8 cellular contexts compared by ENCODE assay signal in the genomic region with DNA sequence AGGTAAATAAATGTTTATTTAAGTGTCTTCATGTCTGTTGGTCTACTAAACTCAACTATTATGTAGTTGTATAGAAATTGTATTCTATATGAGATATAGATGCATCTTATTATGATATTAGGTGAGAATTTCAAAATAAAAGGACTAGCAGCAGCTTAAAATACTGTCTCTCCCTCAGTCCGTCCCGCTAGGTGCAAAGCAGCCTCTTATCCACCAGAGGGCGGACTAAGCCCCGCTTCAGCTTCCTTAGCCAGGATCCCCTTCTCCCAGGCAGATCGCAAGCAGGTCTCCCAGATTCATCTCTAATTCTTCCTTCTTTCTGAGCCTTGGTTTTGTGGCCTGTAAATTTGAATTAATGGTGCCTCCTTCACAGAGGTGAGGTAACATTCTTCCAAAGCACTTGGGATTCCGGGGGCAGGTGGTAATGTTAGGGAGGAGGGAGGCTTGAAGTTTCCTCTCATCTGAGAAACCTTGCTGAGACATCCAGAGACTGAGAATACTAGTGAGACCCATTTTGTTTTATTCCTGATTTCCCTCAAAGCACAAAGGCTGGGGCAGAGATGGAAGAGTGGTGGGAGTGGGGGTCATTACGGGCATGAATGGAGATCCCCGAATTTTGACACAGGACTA. TPM values are rescaled to one million over a fixed set of nuclear protein-coding genes. Genes with fewer than 3 reads are reported as not detected.
A peak's percentile ranks its signal among the peaks of the same experiment; 100 is the strongest.
DNase-seq lines count a peak whose midpoint lies in the region; ATAC-seq, FAIRE-seq and TF ChIP-seq lines count a peak whose summit lies in the region.

No MANE protein-coding gene starts in this region.

- no peak for FAIRE-seq in HTR-8/SVneo (lab: Jason Lieb, UNC)

- no peak overlapping the region for H3K27ac Mint-ChIP-seq in activated naive CD4-positive, alpha-beta T cell treated with anti-CD3 and anti-CD28 coated beads for 36 hours

- TF ChIP-seq POLR2A in Peyer's patch (IDR thresholded peaks at IDR 0.05): no peak

- no peaks in the 10 kb centered on the region for H3K9me3 Mint-ChIP-seq in activated naive CD4-positive, alpha-beta T cell treated with anti-CD3 and anti-CD28 coated beads for 36 hours

- TF ChIP-seq CTCF in Peyer's patch (IDR thresholded peaks at IDR 0.05): peak; percentile 53 to 87 (median 82)

- H3K4me3 Mint-ChIP-seq in activated naive CD4-positive, alpha-beta T cell treated with anti-CD3 and anti-CD28 coated beads for 36 hours: no peak overlapping the region

- DNase-seq in DMS79 treated with DMSO at 0.1 percent for 48 hours (lab: John Stamatoyannopoulos, UW) (peak; percentile 57), HTR-8/SVneo (ENCODE audit: insufficient read length, low spot score) (peak; percentile 31), Peyer's patch (peak; percentile 43 to 87 (median 67)), glomerular visceral epithelial cell (ENCODE audit: extremely low spot score) (peak; percentile 66), pons (ENCODE audit: low spot score) (peak; percentile 75)
- DNase-seq in activated naive CD4-positive, alpha-beta T cell treated with anti-CD3 and anti-CD28 coated beads for 36 hours: peak; percentile 71

- H3K9me3 ChIP-seq in Peyer's patch: no peaks in the 10 kb centered on the region

- intact Hi-C loops in activated naive CD4-positive, alpha-beta T cell treated with anti-CD3 and anti-CD28 coated beads for 36 hours (cut with micrococcal nuclease): loop anchor here (1.0 kb wide), 2 partner anchors 58 to 107 kb away; no protein-coding TSS in a partner anchor

- no peaks in the 10 kb centered on the region for H3K4me1 Mint-ChIP-seq in activated naive CD4-positive, alpha-beta T cell treated with anti-CD3 and anti-CD28 coated beads for 36 hours (ENCODE audit: low read depth)

- ATAC-seq in GM21381 (IDR thresholded peaks at IDR 0.05; ENCODE audit: unreplicated experiment) (peak; percentile 81), HG03097 (IDR thresholded peaks at IDR 0.05; ENCODE audit: low FRiP score, unreplicated experiment) (no peak)

- CTCF ChIA-PET in activated naive CD4-positive, alpha-beta T cell treated with anti-CD3 and anti-CD28 coated beads for 36 hours (lab: Charles Lee): interaction anchor here (0.6 to 4.8 kb wide), 20 partner anchors 10 to 192 kb away, joined by 3 to 62 read pairs (median 4); no protein-coding TSS in a partner anchor

- no peak overlapping the region for H3K4me3 ChIP-seq in Peyer's patch

- no peaks in the 10 kb centered on the region for H3K36me3 ChIP-seq in Peyer's patch

- H3K4me1 ChIP-seq in Peyer's patch: no peaks in the 10 kb centered on the region

- no peaks in the 10 kb centered on the region for H3K27me3 ChIP-seq in Peyer's patch

- peaks cover 10% of the 10 kb centered on the region for H3K27me3 Mint-ChIP-seq in activated naive CD4-positive, alpha-beta T cell treated with anti-CD3 and anti-CD28 coated beads for 36 hours (ENCODE audit: low read depth)

- H3K36me3 Mint-ChIP-seq in activated naive CD4-positive, alpha-beta T cell treated with anti-CD3 and anti-CD28 coated beads for 36 hours (ENCODE audit: low read depth): no peaks in the 10 kb centered on the region

- H3K27ac ChIP-seq in Peyer's patch: no peak overlapping the region

RNA-seq across cellular contexts. Expression of gene INSC, which starts 13.5 kb away (rescaled TPM):
- 10 to 100 TPM in 1 of 4 donors, 1 to 10 TPM in 3; 3.0 to 28.1 (median 6.8) TPM for total RNA-seq in Peyer's patch
- total RNA-seq in activated naive CD4-positive, alpha-beta T cell treated with anti-CD3 and anti-CD28 coated beads for 36 hours: 1 to 10 TPM; 1.0 TPM

RNA-seq across cellular contexts. Expression of gene CALCB, which starts 27.8 kb away (rescaled TPM):
- 1 to 10 TPM in 1 of 4 donors, under 1 TPM in 1, not detected in 2; 0.67 to 5.0 TPM for total RNA-seq in Peyer's patch
- total RNA-seq in activated naive CD4-positive, alpha-beta T cell treated with anti-CD3 and anti-CD28 coated beads for 36 hours: 10 to 100 TPM; 12.1 to 12.5 TPM
